Comparison of ENCODE assay signal across 8 cellular contexts in genomic region chr19:3983936-3984583, GRCh38. TPM values are rescaled to one million over a fixed set of nuclear protein-coding genes. Genes with fewer than 3 reads are reported as not detected.
DNase-seq lines count a peak whose midpoint lies in the region; ATAC-seq and TF ChIP-seq lines count a peak whose summit lies in the region.

No MANE protein-coding gene starts in this region.

- DNase-seq in AG04450 (ENCODE audit: low read depth, low spot score) (no peak), GM19240 (ENCODE audit: insufficient read length, low spot score) (peak; percentile 26), fibroblast of peridontal ligament (ENCODE audit: extremely low read depth) (peak; percentile 43), ovary (peak in 4 of 5 donors; percentile 46 to 66 (median 56)), NCI-H1694 (lab: John Stamatoyannopoulos, UW) (no peak), CD1c-positive myeloid dendritic cell (ENCODE audit: extremely low spot score) (no peak)
- no peak for DNase-seq in activated CD4-positive, alpha-beta T cell treated with anti-CD3 and anti-CD28 coated beads, Interleukin-2, amount 10 ng/mL, durations not matched to agents 7 days and 5 days

- no peak for TF ChIP-seq EP300 in ovary (IDR thresholded peaks at IDR 0.05)

- H3K4me3 Mint-ChIP-seq in activated CD4-positive, alpha-beta T cell treated with anti-CD3 and anti-CD28 coated beads, Interleukin-2, amount 10 ng/mL, durations not matched to agents 7 days and 5 days: peak overlapping the region; percentile 94

- H3K27me3 Mint-ChIP-seq in activated CD4-positive, alpha-beta T cell treated with anti-CD3 and anti-CD28 coated beads, Interleukin-2, amount 10 ng/mL, durations not matched to agents 7 days and 5 days: no peaks in the 10 kb centered on the region

- H3K4me3 ChIP-seq in AG04450 (ENCODE audit: low read depth, low read length): peak overlapping the region; percentile 97
- H3K4me3 ChIP-seq in ovary: peak overlapping the region; percentile 84

- H3K9me3 Mint-ChIP-seq in activated CD4-positive, alpha-beta T cell treated with anti-CD3 and anti-CD28 coated beads, Interleukin-2, amount 10 ng/mL, durations not matched to agents 7 days and 5 days: no peaks in the 10 kb centered on the region

- intact Hi-C loops in ovary (cut with DNase I): loop anchor here in 1 of 4 donors (10.0 kb wide), 2 partner anchors 141 to 221 kb away; partner anchors contain the start of gene MAP2K2

- no peaks in the 10 kb centered on the region; the same call in 1 of the 2 replicates for H3K9me3 ChIP-seq in AG04450 (ENCODE audit: control insufficient read depth, insufficient read depth, low read length)
- H3K9me3 ChIP-seq in ovary: no peaks in the 10 kb centered on the region

- TF ChIP-seq POLR2A in ovary (IDR thresholded peaks at IDR 0.05): peak; percentile 23

- H3K4me1 Mint-ChIP-seq in activated CD4-positive, alpha-beta T cell treated with anti-CD3 and anti-CD28 coated beads, Interleukin-2, amount 10 ng/mL, durations not matched to agents 7 days and 5 days: peaks cover 55% of the 10 kb centered on the region

- H3K4me1 ChIP-seq in ovary (ENCODE audit: insufficient read depth): peaks cover 4% of the 10 kb centered on the region

- WGBS in ovary, 3 donors: 6 to 15% (median 6%) methylated on average over 27 to 30 of the region's 30 CpGs

- H3K36me3 Mint-ChIP-seq in activated CD4-positive, alpha-beta T cell treated with anti-CD3 and anti-CD28 coated beads, Interleukin-2, amount 10 ng/mL, durations not matched to agents 7 days and 5 days (ENCODE audit: low read depth): peaks cover 46% of the 10 kb centered on the region

- H3K27ac ChIP-seq in AG04450 (ENCODE audit: low read depth, low read length): peak overlapping the region; percentile 31
- H3K27ac ChIP-seq in ovary: peak overlapping the region; percentile 57 to 74

- CTCF ChIA-PET in AG04450 (lab: Charles Lee): no interaction called here
- CTCF ChIA-PET in activated CD4-positive, alpha-beta T cell treated with anti-CD3 and anti-CD28 coated beads, Interleukin-2, amount 10 ng/mL, durations not matched to agents 7 days and 5 days (lab: Charles Lee): interaction anchor here (0.5 to 1.1 kb wide), 3 partner anchors 212 to 807 kb away, joined by 3 to 4 read pairs (median 3); partner anchors contain the start of gene RAX2

- POLR2A ChIA-PET in AG04450 (lab: Yijun Ruan, JAX): interaction anchor here (1.0 to 8.1 kb wide), 4 partner anchors 8 to 214 kb away, joined by 3 to 221 read pairs (median 27); partner anchors contain the start of gene DAPK3
- POLR2A ChIA-PET in activated CD4-positive, alpha-beta T cell treated with anti-CD3 and anti-CD28 coated beads, Interleukin-2, amount 10 ng/mL, durations not matched to agents 7 days and 5 days (lab: Charles Lee): no interaction called here

- no peaks in the 10 kb centered on the region for H3K36me3 ChIP-seq in ovary

- no peaks in the 10 kb centered on the region for H3K27me3 ChIP-seq in AG04450 (ENCODE audit: control insufficient read depth, insufficient read depth, low read length)
- H3K27me3 ChIP-seq in ovary: no peaks in the 10 kb centered on the region

- TF ChIP-seq CTCF in AG04450 (IDR thresholded peaks at IDR 0.05; ENCODE audit: low read depth, low read length) (no peak), ovary (IDR thresholded peaks at IDR 0.05) (no peak)

- peak overlapping the region; percentile 95 for H3K27ac Mint-ChIP-seq in activated CD4-positive, alpha-beta T cell treated with anti-CD3 and anti-CD28 coated beads, Interleukin-2, amount 10 ng/mL, durations not matched to agents 7 days and 5 days

- no peak for ATAC-seq in GM21619 (IDR thresholded peaks at IDR 0.05; ENCODE audit: unreplicated experiment)

RNA-seq across cellular contexts. Expression of gene EEF2, which starts 1.2 kb away (rescaled TPM):
- 1,648 and 1,697 TPM in 2 replicates for polyA plus RNA-seq in AG04450 (2011; rRNA removed)
- 1,375 and 1,770 TPM in 2 replicates for polyA minus RNA-seq in AG04450 (2011; rRNA and poly(A)+ RNA removed)
- 1,000 to 10,000 TPM; 1,428 to 1,492 TPM for total RNA-seq in activated CD4-positive, alpha-beta T cell treated with anti-CD3 and anti-CD28 coated beads, Interleukin-2, amount 10 ng/mL, durations not matched to agents 7 days and 5 days
- total RNA-seq in ovary: 1,000 to 10,000 TPM; 1,491 to 4,634 (median 4,119) TPM
- 1,000 to 10,000 TPM; 2,682 to 3,932 TPM for polyA plus RNA-seq in ovary

RNA-seq across cellular contexts. Expression of gene DAPK3, which starts 13.2 kb away (rescaled TPM):
- 105 and 149 TPM in 2 replicates for polyA plus RNA-seq in AG04450 (2011; rRNA removed)
- 89.6 and 138 TPM in 2 replicates for polyA minus RNA-seq in AG04450 (2011; rRNA and poly(A)+ RNA removed)
- total RNA-seq in activated CD4-positive, alpha-beta T cell treated with anti-CD3 and anti-CD28 coated beads, Interleukin-2, amount 10 ng/mL, durations not matched to agents 7 days and 5 days: 10 to 100 TPM; 35.5 to 41.8 TPM
- 100 to 1,000 TPM in 1 of 7 donors, 10 to 100 TPM in 6; 46.3 to 101 (median 57.0) TPM for total RNA-seq in ovary
- polyA plus RNA-seq in ovary: 10 to 100 TPM in 1 of 2 donors, 1 to 10 TPM in 1; 8.3 to 66.5 TPM

RNA-seq across cellular contexts. Expression of gene PIAS4, which starts 23.5 kb away (rescaled TPM):
- polyA plus RNA-seq in AG04450 (2011; rRNA removed) (9.0 and 12.0 TPM in 2 replicates), ovary (10 to 100 TPM in 1 of 2 donors, 1 to 10 TPM in 1; 5.2 to 18.9 TPM)
- polyA minus RNA-seq in AG04450 (2011; rRNA and poly(A)+ RNA removed): 13.6 and 17.2 TPM in 2 replicates
- total RNA-seq in activated CD4-positive, alpha-beta T cell treated with anti-CD3 and anti-CD28 coated beads, Interleukin-2, amount 10 ng/mL, durations not matched to agents 7 days and 5 days: 10 to 100 TPM; 33.3 to 40.4 TPM
- 10 to 100 TPM; 11.6 to 29.7 (median 23.6) TPM for total RNA-seq in ovary

RNA-seq across cellular contexts. Expression of gene NMRK2, which starts 51.2 kb away (rescaled TPM):
- polyA plus RNA-seq in AG04450 (2011; rRNA removed) (not detected in 2 replicates), ovary (under 1 TPM in 1 of 2 donors, not detected in 1; 0.93 TPM)
- polyA minus RNA-seq in AG04450 (2011; rRNA and poly(A)+ RNA removed): not detected in 2 replicates
- not detected for total RNA-seq in activated CD4-positive, alpha-beta T cell treated with anti-CD3 and anti-CD28 coated beads, Interleukin-2, amount 10 ng/mL, durations not matched to agents 7 days and 5 days
- total RNA-seq in ovary: under 1 TPM in 3 of 7 donors, not detected in 4; 0.26 to 0.40 (median 0.40) TPM

Comparison
In these comparisons a context has a peak if more than half of its experiments do, and no peak if none do; other contexts are left out.
1. DNase-seq: peak in GM19240 (single experiment), fibroblast of peridontal ligament (single experiment) and ovary (4 of 5); none in AG04450 (single experiment), activated CD4-positive, alpha-beta T cell treated with anti-CD3 and anti-CD28 coated beads, Interleukin-2, amount 10 ng/mL, durations not matched to agents 7 days and 5 days (single experiment), NCI-H1694 (single experiment) and CD1c-positive myeloid dendritic cell (single experiment).